ENCODE assay signal across 1 cellular context in genomic region chr16:56763305-56763916, GRCh38.
TF ChIP-seq lines count a peak whose summit lies in the region.

No MANE protein-coding gene starts in this region.

TF ChIP-seq in K562, 482 proteins besides CTCF, POLR2A, EP300 and RAD21 (continued from another document):
- TF ChIP-seq MNT (conservative IDR thresholded peaks at IDR 0.05) (0 out of 4 replicates have a peak, but pooled peaks of 1 of the 2 experiments have one; percentile 19), ZEB2 (IDR thresholded peaks at IDR 0.05) (no peak)
